In the genomic region with DNA sequence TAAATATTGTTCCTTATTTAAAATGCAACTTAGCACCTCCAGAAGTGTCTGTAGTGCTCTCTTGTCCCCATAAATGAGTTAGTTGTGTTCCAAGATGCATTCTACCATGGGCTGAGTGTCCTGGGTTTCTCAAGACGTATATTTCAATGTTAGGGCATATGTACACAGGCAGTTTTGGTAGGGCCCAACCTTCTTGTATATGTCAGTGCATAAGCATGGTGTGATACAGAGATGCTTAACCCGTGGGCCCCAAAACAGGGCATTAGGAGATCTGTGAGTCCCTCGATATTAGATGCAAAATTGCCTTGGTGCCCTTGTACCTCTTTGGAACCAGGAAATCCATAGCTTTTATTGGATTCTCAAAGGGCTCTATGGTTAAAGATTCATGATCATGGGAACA, we compare ENCODE assay signal across 14 cellular contexts.
DNase-seq lines count a peak whose midpoint lies in the region; ATAC-seq, FAIRE-seq and TF ChIP-seq lines count a peak whose summit lies in the region.
"Had no signal": no experiment of that assay in that cellular context is flagged by ENCODE, and none has a peak within 500 bp of the region (broad histone marks: within the 10 kb centered on the region; RNA-seq: fewer than 3 reads in every experiment).

No MANE protein-coding gene starts in this region.

- DNase-seq in GM23248 = peak; percentile 27
- DNase-seq in SK-N-MC (ENCODE audit: low read depth, low spot score) = no peak
- no peak for DNase-seq in foreskin keratinocyte
- no peak for DNase-seq in progenitor cell of endocrine pancreas (ENCODE audit: low spot score, unreplicated experiment)
- no peak for DNase-seq in RCC 7860 (ENCODE audit: low spot score)
- no peak for DNase-seq in AML-193 (lab: John Stamatoyannopoulos, UW)
- no peak for DNase-seq in CD14-positive monocyte (ENCODE audit: low spot score)
- DNase-seq in HepG2 (ENCODE audit: low spot score) = no peak
- DNase-seq: activated effector memory CD4-positive, alpha-beta T cell treated with Interleukin-2 at 50 U/mL for 16 hours; natural killer cell; NCI-H2029 treated with DMSO at 0.1 percent for 48 hours had no signal

- in situ Hi-C loops in GM23248 (cut with MboI) = no loop called here
- in situ Hi-C loops in HepG2 (cut with HindIII; ENCODE audit: extremely low pct_ligation_motif_present, low pct_unique_long_range_greater_than_20kb) = no loop called here

- H3K27me3 Mint-ChIP-seq in progenitor cell of endocrine pancreas = no peaks in the 10 kb centered on the region
- peaks cover 0 to 5% (median 0%) of the 10 kb centered on the region in 3 donors for H3K27me3 Mint-ChIP-seq in CD14-positive monocyte (ENCODE audit: low read depth in 3 of 3)
- H3K27me3 Mint-ChIP-seq: stimulated activated naive CD8-positive, alpha-beta T cell treated with anti-CD3 and anti-CD28 coated beads, Interleukin-15, Interleukin-2, amounts not matched to agents 100 ng/mL and 50 ng/mL, for 24 hours had no signal

- H4K20me1 ChIP-seq in GM23248 (ENCODE audit: insufficient read depth) (no peaks in the 10 kb centered on the region), HepG2 (ENCODE audit: insufficient read depth, low read length) (no peaks in the 10 kb centered on the region)

- peak overlapping the region; percentile 43 for H3K9ac ChIP-seq in GM23248
- no peak overlapping the region for H3K9ac ChIP-seq in SK-N-MC (ENCODE audit: insufficient read length)
- no peak overlapping the region for H3K9ac ChIP-seq in HepG2 (ENCODE audit: insufficient read depth, low read depth, low read length)

- no peak for TF ChIP-seq POLR2A in HepG2 (IDR thresholded peaks at IDR 0.05; ENCODE audit: insufficient read depth in 1 of 2, low read depth in 2 of 2, low read length in 2 of 2)

- no peak overlapping the region for H2AFZ ChIP-seq in GM23248
- H2AFZ ChIP-seq in HepG2 (ENCODE audit: low read length) = no peak overlapping the region

- H3K9me2 ChIP-seq in GM23248 (ENCODE audit: insufficient read depth) = no peaks in the 10 kb centered on the region

- H3K79me2 ChIP-seq in GM23248 (ENCODE audit: insufficient read depth) (no peaks in the 10 kb centered on the region), HepG2 (ENCODE audit: insufficient read depth, low read length) (no peaks in the 10 kb centered on the region)

- BruUV-seq in HepG2 (replicated peaks; lab: Mats Ljungman, UMichigan) = no TSS peak

- ATAC-seq in foreskin keratinocyte (no peak), HepG2 (no peak)

- H3K4me3 Mint-ChIP-seq in progenitor cell of endocrine pancreas (ENCODE audit: low read depth) (no peak overlapping the region), CD14-positive monocyte (no peak overlapping the region)
- H3K4me3 Mint-ChIP-seq: natural killer cell; stimulated activated naive CD8-positive, alpha-beta T cell treated with anti-CD3 and anti-CD28 coated beads, Interleukin-15, Interleukin-2, amounts not matched to agents 100 ng/mL and 50 ng/mL, for 24 hours had no signal

- H3K27ac Mint-ChIP-seq in progenitor cell of endocrine pancreas (peak overlapping the region; percentile 21), CD14-positive monocyte (no peak overlapping the region)
- H3K27ac Mint-ChIP-seq: natural killer cell; stimulated activated naive CD8-positive, alpha-beta T cell treated with anti-CD3 and anti-CD28 coated beads, Interleukin-15, Interleukin-2, amounts not matched to agents 100 ng/mL and 50 ng/mL, for 24 hours had no signal

- TF ChIP-seq EP300 in HepG2 (IDR thresholded peaks at IDR 0.05; ENCODE audit: low read depth in 2 of 2, low read length in 2 of 2) = no peak
- TF ChIP-seq EP300 in HepG2 (CRISPR knock-in tag; IDR thresholded peaks at IDR 0.05; ENCODE audit: borderline replicate concordance) = no peak

- intact Hi-C loops in CD14-positive monocyte (cut with micrococcal nuclease) (no loop called here), HepG2 (cut with micrococcal nuclease; ENCODE audit: unreplicated experiment) (no loop called here)

- H3K36me3 ChIP-seq in GM23248 (ENCODE audit: low read depth) = no peaks in the 10 kb centered on the region
- H3K36me3 ChIP-seq in SK-N-MC (ENCODE audit: insufficient read depth, low read length) = no peaks in the 10 kb centered on the region
- H3K36me3 ChIP-seq in HepG2 (replicated peaks in 1 of 2; ENCODE audit: control insufficient read depth in 1 of 2, insufficient read depth in 2 of 2, low read length in 2 of 2) = no peaks in the 10 kb centered on the region
- H3K36me3 ChIP-seq: left ventricle myocardium inferior had no signal

- no peak for TF ChIP-seq RAD21 in HepG2 (CRISPR knock-in tag; IDR thresholded peaks at IDR 0.05)

- TF ChIP-seq CTCF in foreskin keratinocyte (conservative IDR thresholded peaks at IDR 0.05) = no peak
- TF ChIP-seq CTCF in progenitor cell of endocrine pancreas (IDR thresholded peaks at IDR 0.05; ENCODE audit: unreplicated experiment) = no peak
- no peak for TF ChIP-seq CTCF in CD14-positive monocyte (IDR thresholded peaks at IDR 0.05)
- no peak for TF ChIP-seq CTCF in HepG2 (CRISPR knock-in tag; IDR thresholded peaks at IDR 0.05)

- WGBS in GM23248 (ENCODE audit: low coverage in 1 of 2, low lambda C conversion rate in 2 of 2, missing lambda C conversion rate in 2 of 2), 2 experiments = 60 to 72% methylated on average over 3 of the region's 3 CpGs
- 1% methylated on average over 3 of the region's 3 CpGs for WGBS in HepG2 (ENCODE audit: low lambda C conversion rate)

- H3K36me3 Mint-ChIP-seq in progenitor cell of endocrine pancreas (ENCODE audit: insufficient read depth) = no peaks in the 10 kb centered on the region
- H3K36me3 Mint-ChIP-seq in CD14-positive monocyte = no peaks in the 10 kb centered on the region
- H3K36me3 Mint-ChIP-seq: natural killer cell had no signal

- FAIRE-seq in RCC 7860 (lab: Jason Lieb, UNC) (no peak), HepG2 (lab: Jason Lieb, UNC) (no peak)
- FAIRE-seq: frontal cortex had no signal

- peaks cover 53% of the 10 kb centered on the region for H3K4me1 ChIP-seq in GM23248 (ENCODE audit: insufficient read depth)
- peaks cover 18% of the 10 kb centered on the region for H3K4me1 ChIP-seq in foreskin keratinocyte
- no peaks in the 10 kb centered on the region for H3K4me1 ChIP-seq in HepG2 (ENCODE audit: insufficient read depth, low read length)

- peaks cover 40% of the 10 kb centered on the region for H3F3A ChIP-seq in GM23248 (ENCODE audit: insufficient read depth)

- peak overlapping the region; percentile 91 for H3K27ac ChIP-seq in GM23248
- H3K27ac ChIP-seq in SK-N-MC = 0 out of 2 replicates have a peak overlapping the region, but pooled peaks have one; percentile 70
- peak overlapping the region; percentile 57 for H3K27ac ChIP-seq in foreskin keratinocyte
- no peak overlapping the region for H3K27ac ChIP-seq in HepG2 (ENCODE audit: extremely low read length, insufficient read depth, low read length)
- H3K27ac ChIP-seq: left ventricle myocardium inferior had no signal

- H3K27me3 ChIP-seq in GM23248 (replicated peaks; ENCODE audit: insufficient read depth) (no peaks in the 10 kb centered on the region), foreskin keratinocyte (no peaks in the 10 kb centered on the region), HepG2 (ENCODE audit: control insufficient read depth in 1 of 2, insufficient read depth in 2 of 2, low read length in 2 of 2) (no peaks in the 10 kb centered on the region; a peak in 1 of 5 replicates)

- H3K9me3 Mint-ChIP-seq in progenitor cell of endocrine pancreas (ENCODE audit: low read depth) = no peaks in the 10 kb centered on the region
- peaks cover 0 to 2% (median 0%) of the 10 kb centered on the region in 7 donors for H3K9me3 Mint-ChIP-seq in CD14-positive monocyte
- H3K9me3 Mint-ChIP-seq: natural killer cell; stimulated activated naive CD8-positive, alpha-beta T cell treated with anti-CD3 and anti-CD28 coated beads, Interleukin-15, Interleukin-2, amounts not matched to agents 100 ng/mL and 50 ng/mL, for 24 hours had no signal

- no peaks in the 10 kb centered on the region for H3K9me3 ChIP-seq in GM23248 (ENCODE audit: low read depth)
- H3K9me3 ChIP-seq in SK-N-MC (ENCODE audit: low read depth, low read length) = no peaks in the 10 kb centered on the region
- H3K9me3 ChIP-seq in HepG2 (ENCODE audit: low read length) = no peaks in the 10 kb centered on the region
- H3K9me3 ChIP-seq: left ventricle myocardium inferior had no signal

- peaks cover 9% of the 10 kb centered on the region for H3K4me1 Mint-ChIP-seq in progenitor cell of endocrine pancreas (ENCODE audit: low read depth)
- H3K4me1 Mint-ChIP-seq in CD14-positive monocyte = no peaks in the 10 kb centered on the region
- H3K4me1 Mint-ChIP-seq: natural killer cell had no signal

- CTCF ChIA-PET in HepG2 (lab: Yijun Ruan, JAX; ENCODE audit: low intra/inter-chr PET ratio, low total read pairs) = no interaction called here

- H3K4me2 ChIP-seq in GM23248 (ENCODE audit: unreplicated experiment) (peak overlapping the region; percentile 9), HepG2 (ENCODE audit: low read depth, low read length) (no peak overlapping the region)

- POLR2A ChIA-PET in HepG2 (lab: Yijun Ruan, JAX) = no interaction called here

- H3K4me3 ChIP-seq in GM23248 = no peak overlapping the region
- H3K4me3 ChIP-seq in SK-N-MC = no peak overlapping the region
- H3K4me3 ChIP-seq in HepG2 (replicated peaks in 1 of 3; ENCODE audit: insufficient read depth in 1 of 3, low read depth in 2 of 3, low read length in 3 of 3) = no peak overlapping the region
- H3K4me3 ChIP-seq: left ventricle myocardium inferior had no signal

TF ChIP-seq in HepG2, 621 proteins besides CTCF, POLR2A, EP300 and RAD21 (continues in another document):
- TF ChIP-seq NFRKB (IDR thresholded peaks at IDR 0.05) = no peak
- TF ChIP-seq, protein P1, sequence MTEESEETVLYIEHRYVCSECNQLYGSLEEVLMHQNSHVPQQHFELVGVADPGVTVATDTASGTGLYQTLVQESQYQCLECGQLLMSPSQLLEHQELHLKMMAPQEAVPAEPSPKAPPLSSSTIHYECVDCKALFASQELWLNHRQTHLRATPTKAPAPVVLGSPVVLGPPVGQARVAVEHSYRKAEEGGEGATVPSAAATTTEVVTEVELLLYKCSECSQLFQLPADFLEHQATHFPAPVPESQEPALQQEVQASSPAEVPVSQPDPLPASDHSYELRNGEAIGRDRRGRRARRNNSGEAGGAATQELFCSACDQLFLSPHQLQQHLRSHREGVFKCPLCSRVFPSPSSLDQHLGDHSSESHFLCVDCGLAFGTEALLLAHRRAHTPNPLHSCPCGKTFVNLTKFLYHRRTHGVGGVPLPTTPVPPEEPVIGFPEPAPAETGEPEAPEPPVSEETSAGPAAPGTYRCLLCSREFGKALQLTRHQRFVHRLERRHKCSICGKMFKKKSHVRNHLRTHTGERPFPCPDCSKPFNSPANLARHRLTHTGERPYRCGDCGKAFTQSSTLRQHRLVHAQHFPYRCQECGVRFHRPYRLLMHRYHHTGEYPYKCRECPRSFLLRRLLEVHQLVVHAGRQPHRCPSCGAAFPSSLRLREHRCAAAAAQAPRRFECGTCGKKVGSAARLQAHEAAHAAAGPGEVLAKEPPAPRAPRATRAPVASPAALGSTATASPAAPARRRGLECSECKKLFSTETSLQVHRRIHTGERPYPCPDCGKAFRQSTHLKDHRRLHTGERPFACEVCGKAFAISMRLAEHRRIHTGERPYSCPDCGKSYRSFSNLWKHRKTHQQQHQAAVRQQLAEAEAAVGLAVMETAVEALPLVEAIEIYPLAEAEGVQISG (CRISPR knock-in tag; IDR thresholded peaks at IDR 0.05) = no peak
- TF ChIP-seq ZNF546 (CRISPR knock-in tag; conservative IDR thresholded peaks at IDR 0.05) = no peak
